In the genomic region with DNA sequence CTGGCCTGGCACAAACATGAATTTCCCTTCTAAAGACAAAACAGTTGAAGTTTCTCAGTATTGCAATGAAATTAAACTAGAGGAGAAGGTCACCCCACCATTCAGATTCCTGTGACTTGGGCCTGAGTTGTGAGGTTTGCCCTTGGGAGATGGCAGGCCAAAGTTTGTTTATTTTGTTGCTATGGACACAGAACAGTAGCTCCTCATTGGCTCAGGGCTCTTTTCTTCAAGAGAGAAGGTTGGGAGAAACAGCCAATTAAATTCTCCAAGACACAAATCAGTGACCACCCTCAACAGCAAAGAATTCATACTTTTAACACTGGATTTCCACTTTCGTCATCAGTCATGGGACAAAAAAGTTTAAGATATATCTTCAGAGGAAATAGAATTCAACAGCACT, we compare ENCODE assay signal across 1 cellular context.
TF ChIP-seq lines count a peak whose summit lies in the region.

A gene with protein sequence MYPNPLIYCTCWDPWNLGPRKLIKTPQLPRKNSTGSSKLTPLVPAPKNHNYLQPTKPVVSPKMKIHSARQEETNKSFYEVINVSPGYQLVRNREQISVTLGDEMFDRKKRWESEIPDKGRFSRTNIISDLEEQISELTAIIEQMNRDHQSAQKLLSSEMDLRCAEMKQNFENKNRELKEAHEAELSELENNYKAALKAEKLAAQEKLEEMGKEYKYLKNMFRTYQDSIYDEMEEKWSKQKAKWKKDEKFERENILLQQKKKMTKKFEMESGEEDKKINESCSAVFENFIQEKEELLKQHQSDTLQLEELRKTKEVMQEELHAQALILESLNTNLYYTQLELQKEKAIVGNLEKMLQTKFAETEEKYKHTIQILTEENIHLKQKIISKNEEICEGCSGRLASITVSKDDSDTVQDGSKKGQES (minus strand): TSS at position 130 of the 400 bp plus-strand sequence. CDS start 5,941 bp downstream, outside the sequence.

TF ChIP-seq in GM12878, 131 proteins besides CTCF, POLR2A, EP300 and RAD21 (continued from another document):
- TF ChIP-seq, protein P1, sequence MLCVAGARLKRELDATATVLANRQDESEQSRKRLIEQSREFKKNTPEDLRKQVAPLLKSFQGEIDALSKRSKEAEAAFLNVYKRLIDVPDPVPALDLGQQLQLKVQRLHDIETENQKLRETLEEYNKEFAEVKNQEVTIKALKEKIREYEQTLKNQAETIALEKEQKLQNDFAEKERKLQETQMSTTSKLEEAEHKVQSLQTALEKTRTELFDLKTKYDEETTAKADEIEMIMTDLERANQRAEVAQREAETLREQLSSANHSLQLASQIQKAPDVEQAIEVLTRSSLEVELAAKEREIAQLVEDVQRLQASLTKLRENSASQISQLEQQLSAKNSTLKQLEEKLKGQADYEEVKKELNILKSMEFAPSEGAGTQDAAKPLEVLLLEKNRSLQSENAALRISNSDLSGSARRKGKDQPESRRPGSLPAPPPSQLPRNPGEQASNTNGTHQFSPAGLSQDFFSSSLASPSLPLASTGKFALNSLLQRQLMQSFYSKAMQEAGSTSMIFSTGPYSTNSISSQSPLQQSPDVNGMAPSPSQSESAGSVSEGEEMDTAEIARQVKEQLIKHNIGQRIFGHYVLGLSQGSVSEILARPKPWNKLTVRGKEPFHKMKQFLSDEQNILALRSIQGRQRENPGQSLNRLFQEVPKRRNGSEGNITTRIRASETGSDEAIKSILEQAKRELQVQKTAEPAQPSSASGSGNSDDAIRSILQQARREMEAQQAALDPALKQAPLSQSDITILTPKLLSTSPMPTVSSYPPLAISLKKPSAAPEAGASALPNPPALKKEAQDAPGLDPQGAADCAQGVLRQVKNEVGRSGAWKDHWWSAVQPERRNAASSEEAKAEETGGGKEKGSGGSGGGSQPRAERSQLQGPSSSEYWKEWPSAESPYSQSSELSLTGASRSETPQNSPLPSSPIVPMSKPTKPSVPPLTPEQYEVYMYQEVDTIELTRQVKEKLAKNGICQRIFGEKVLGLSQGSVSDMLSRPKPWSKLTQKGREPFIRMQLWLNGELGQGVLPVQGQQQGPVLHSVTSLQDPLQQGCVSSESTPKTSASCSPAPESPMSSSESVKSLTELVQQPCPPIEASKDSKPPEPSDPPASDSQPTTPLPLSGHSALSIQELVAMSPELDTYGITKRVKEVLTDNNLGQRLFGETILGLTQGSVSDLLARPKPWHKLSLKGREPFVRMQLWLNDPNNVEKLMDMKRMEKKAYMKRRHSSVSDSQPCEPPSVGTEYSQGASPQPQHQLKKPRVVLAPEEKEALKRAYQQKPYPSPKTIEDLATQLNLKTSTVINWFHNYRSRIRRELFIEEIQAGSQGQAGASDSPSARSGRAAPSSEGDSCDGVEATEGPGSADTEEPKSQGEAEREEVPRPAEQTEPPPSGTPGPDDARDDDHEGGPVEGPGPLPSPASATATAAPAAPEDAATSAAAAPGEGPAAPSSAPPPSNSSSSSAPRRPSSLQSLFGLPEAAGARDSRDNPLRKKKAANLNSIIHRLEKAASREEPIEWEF (IDR thresholded peaks at IDR 0.05; ENCODE audit: insufficient replicate concordance, low read depth, low read length): no peak
- TF ChIP-seq ZNF207 (IDR thresholded peaks at IDR 0.05; ENCODE audit: borderline replicate concordance) (no peak), NR2C1 (IDR thresholded peaks at IDR 0.05) (no peak), SMAD5 (IDR thresholded peaks at IDR 0.05; ENCODE audit: low read depth) (no peak)
- TF ChIP-seq, protein P2, sequence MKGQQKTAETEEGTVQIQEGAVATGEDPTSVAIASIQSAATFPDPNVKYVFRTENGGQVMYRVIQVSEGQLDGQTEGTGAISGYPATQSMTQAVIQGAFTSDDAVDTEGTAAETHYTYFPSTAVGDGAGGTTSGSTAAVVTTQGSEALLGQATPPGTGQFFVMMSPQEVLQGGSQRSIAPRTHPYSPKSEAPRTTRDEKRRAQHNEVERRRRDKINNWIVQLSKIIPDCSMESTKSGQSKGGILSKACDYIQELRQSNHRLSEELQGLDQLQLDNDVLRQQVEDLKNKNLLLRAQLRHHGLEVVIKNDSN (IDR thresholded peaks at IDR 0.05; ENCODE audit: borderline replicate concordance, extremely low read length, insufficient read depth, low read depth, low read length): no peak
TF ChIP-seq in GM12878: peak in this region for 1.
